ENCODE assay signal across 15 cellular contexts in genomic region chr6:113586413-113586812, GRCh38.
DNase-seq lines count a peak whose midpoint lies in the region; ATAC-seq and TF ChIP-seq lines count a peak whose summit lies in the region.
"Had no signal": no experiment of that assay in that cellular context is flagged by ENCODE, and none has a peak within 500 bp of the region (broad histone marks: within the 10 kb centered on the region; RNA-seq: fewer than 3 reads in every experiment).

No MANE protein-coding gene starts in this region.

- H3K36me3 Mint-ChIP-seq in endodermal cell (ENCODE audit: low read depth) = no peaks in the 10 kb centered on the region
- H3K36me3 Mint-ChIP-seq in neural progenitor cell = peaks cover 3% of the 10 kb centered on the region
- H3K36me3 Mint-ChIP-seq in effector memory CD8-positive, alpha-beta T cell (ENCODE audit: insufficient read depth) = no peaks in the 10 kb centered on the region
- H3K36me3 Mint-ChIP-seq: activated CD8-positive, alpha-beta memory T cell treated with anti-CD3 and anti-CD28 coated beads, Interleukin-2, amount 10 ng/mL, durations not matched to agents 7 days and 5 days; activated naive CD4-positive, alpha-beta T cell treated with anti-CD3 and anti-CD28 coated beads, Interleukin-2, amount 10 ng/mL, durations not matched to agents 7 days and 5 days had no signal

- 92% methylated on average over 1 of the region's 1 CpG; no CpG with 5 or more reads in 1 of the 2 experiments for WGBS in endodermal cell (ENCODE audit: insufficient coverage in 1 of 2, insufficient read length in 1 of 2), 2 experiments

- H3K4me2 ChIP-seq in PC-9 = no peak overlapping the region
- peak overlapping the region; percentile 86 for H3K4me2 ChIP-seq in neural progenitor cell

- H3K36me3 ChIP-seq in PC-9 (ENCODE audit: low read depth) = no peaks in the 10 kb centered on the region
- H3K36me3 ChIP-seq in endodermal cell (ENCODE audit: control insufficient read depth, insufficient read depth, low read length) = no peaks in the 10 kb centered on the region
- H3K36me3 ChIP-seq in neural progenitor cell = no peaks in the 10 kb centered on the region
- H3K36me3 ChIP-seq: esophagus squamous epithelium, vagina had no signal

- H3K9ac ChIP-seq in endodermal cell (ENCODE audit: extremely low read depth, low read length, poor library complexity, severe bottlenecking) (no peak overlapping the region), neural progenitor cell (no peak overlapping the region)

- no peaks in the 10 kb centered on the region for H3K79me2 ChIP-seq in PC-9 (ENCODE audit: low read depth)
- no peaks in the 10 kb centered on the region for H3K79me2 ChIP-seq in neural progenitor cell (ENCODE audit: low read depth)

- POLR2A ChIA-PET in PC-9 (lab: Charles Lee; ENCODE audit: unreplicated experiment) = interaction anchor here (0.6 kb wide), 1 partner anchor 28 kb away, joined by 3 read pairs; no protein-coding TSS in a partner anchor

- no peaks in the 10 kb centered on the region for H3K9me3 Mint-ChIP-seq in endodermal cell
- peaks cover 8% of the 10 kb centered on the region for H3K9me3 Mint-ChIP-seq in neural progenitor cell
- no peaks in the 10 kb centered on the region for H3K9me3 Mint-ChIP-seq in effector memory CD8-positive, alpha-beta T cell
- H3K9me3 Mint-ChIP-seq: activated naive CD4-positive, alpha-beta T cell treated with anti-CD3 and anti-CD28 coated beads, Interleukin-2, amount 10 ng/mL, durations not matched to agents 7 days and 5 days had no signal

- CTCF ChIA-PET in PC-9 (lab: Charles Lee) = no interaction called here

- H3K9me3 ChIP-seq in PC-9 (ENCODE audit: insufficient read depth, low read depth) (no peaks in the 10 kb centered on the region), endodermal cell (ENCODE audit: control insufficient read depth, low read length) (no peaks in the 10 kb centered on the region), neural progenitor cell (ENCODE audit: low read depth) (no peaks in the 10 kb centered on the region)
- H3K9me3 ChIP-seq: esophagus squamous epithelium, vagina had no signal

- H3K4me3 ChIP-seq in PC-9 (no peak overlapping the region), endodermal cell (ENCODE audit: low read length) (no peak overlapping the region), neural progenitor cell (peak overlapping the region; percentile 44)
- H3K4me3 ChIP-seq: esophagus squamous epithelium, vagina had no signal

- ATAC-seq in HG02852 (IDR thresholded peaks at IDR 0.05; ENCODE audit: unreplicated experiment) = no peak
- ATAC-seq in effector memory CD8-positive, alpha-beta T cell (replicated peaks) = no peak
- ATAC-seq: activated CD8-positive, alpha-beta memory T cell treated with anti-CD3 and anti-CD28 coated beads, Interleukin-2, amount 10 ng/mL, durations not matched to agents 7 days and 5 days had no signal

- H3K27me3 Mint-ChIP-seq in endodermal cell (ENCODE audit: insufficient read depth) = no peaks in the 10 kb centered on the region
- peaks cover 4% of the 10 kb centered on the region for H3K27me3 Mint-ChIP-seq in neural progenitor cell (ENCODE audit: insufficient read depth, low read depth)
- H3K27me3 Mint-ChIP-seq in effector memory CD8-positive, alpha-beta T cell = peaks cover 0 to 5% of the 10 kb centered on the region in 2 donors
- H3K27me3 Mint-ChIP-seq: activated naive CD4-positive, alpha-beta T cell treated with anti-CD3 and anti-CD28 coated beads, Interleukin-2, amount 10 ng/mL, durations not matched to agents 7 days and 5 days had no signal

- H4K20me1 ChIP-seq in PC-9 (ENCODE audit: insufficient read depth) (no peaks in the 10 kb centered on the region), neural progenitor cell (ENCODE audit: low read depth) (no peaks in the 10 kb centered on the region)

- H3K27me3 ChIP-seq in PC-9 (ENCODE audit: insufficient read depth, low read depth) (no peaks in the 10 kb centered on the region), endodermal cell (ENCODE audit: control insufficient read depth, insufficient read depth, low read length, poor library complexity, severe bottlenecking) (no peaks in the 10 kb centered on the region), neural progenitor cell (no peaks in the 10 kb centered on the region)
- H3K27me3 ChIP-seq: esophagus squamous epithelium, vagina had no signal

- H3F3A ChIP-seq in PC-9 (ENCODE audit: insufficient read depth, low read depth) = no peaks in the 10 kb centered on the region
- peaks cover 21% of the 10 kb centered on the region for H3F3A ChIP-seq in neural progenitor cell (ENCODE audit: low read depth)

- peaks cover 2% of the 10 kb centered on the region; the same call in 1 of the 2 replicates for H3K9me2 ChIP-seq in PC-9 (ENCODE audit: insufficient read depth)

- intact Hi-C loops in PC-9 (cut with micrococcal nuclease; ENCODE audit: unreplicated experiment) = no loop called here

- H2AFZ ChIP-seq in PC-9 (peak overlapping the region; percentile 13; the same call in 1 of the 2 replicates), neural progenitor cell (replicated peaks) (peak overlapping the region; percentile 68)

- TF ChIP-seq CTCF in PC-9 (conservative IDR thresholded peaks at IDR 0.05) = no peak
- no peak for TF ChIP-seq CTCF in endodermal cell (conservative IDR thresholded peaks at IDR 0.05)
- no peak for TF ChIP-seq CTCF in neural progenitor cell (IDR thresholded peaks at IDR 0.05)

- DNase-seq in GM04503 (ENCODE audit: low read depth) = peak; percentile 61
- DNase-seq in PC-9 = no peak
- DNase-seq in endodermal cell = no peak
- DNase-seq in neural progenitor cell (ENCODE audit: low spot score) = no peak
- no peak for DNase-seq in stimulated activated CD8-positive, alpha-beta memory T cell treated with anti-CD3 and anti-CD28 coated beads, Interleukin-4, amount 100 ng/mL, for 48 hours
- no peak for DNase-seq in effector memory CD8-positive, alpha-beta T cell
- no peak for DNase-seq in activated CD4-positive, alpha-beta T cell treated with anti-CD3 and anti-CD28 coated beads for 4 hours
- DNase-seq: activated CD8-positive, alpha-beta memory T cell treated with anti-CD3 and anti-CD28 coated beads, Interleukin-2, amount 10 ng/mL, durations not matched to agents 7 days and 5 days; activated naive CD4-positive, alpha-beta T cell treated with anti-CD3 and anti-CD28 coated beads, Interleukin-2, amount 10 ng/mL, durations not matched to agents 7 days and 5 days; C1 segment of cervical spinal cord; DND-41; esophagus squamous epithelium had no signal

- H3K4me1 Mint-ChIP-seq in endodermal cell (peaks cover 31% of the 10 kb centered on the region), neural progenitor cell (peaks cover 61% of the 10 kb centered on the region)
- H3K4me1 Mint-ChIP-seq in effector memory CD8-positive, alpha-beta T cell (ENCODE audit: low read depth in 2 of 2) = no peaks in the 10 kb centered on the region
- H3K4me1 Mint-ChIP-seq: activated CD8-positive, alpha-beta memory T cell treated with anti-CD3 and anti-CD28 coated beads, Interleukin-2, amount 10 ng/mL, durations not matched to agents 7 days and 5 days; activated naive CD4-positive, alpha-beta T cell treated with anti-CD3 and anti-CD28 coated beads, Interleukin-2, amount 10 ng/mL, durations not matched to agents 7 days and 5 days had no signal

- no peak overlapping the region for H3K4me3 Mint-ChIP-seq in endodermal cell
- H3K4me3 Mint-ChIP-seq in neural progenitor cell = peak overlapping the region; percentile 79
- no peak overlapping the region for H3K4me3 Mint-ChIP-seq in effector memory CD8-positive, alpha-beta T cell
- H3K4me3 Mint-ChIP-seq: activated CD8-positive, alpha-beta memory T cell treated with anti-CD3 and anti-CD28 coated beads, Interleukin-2, amount 10 ng/mL, durations not matched to agents 7 days and 5 days; activated naive CD4-positive, alpha-beta T cell treated with anti-CD3 and anti-CD28 coated beads, Interleukin-2, amount 10 ng/mL, durations not matched to agents 7 days and 5 days had no signal

- H3K4me1 ChIP-seq in PC-9 (replicated peaks; ENCODE audit: insufficient read depth) (peaks cover 11% of the 10 kb centered on the region; the same call in 1 of the 2 replicates), endodermal cell (ENCODE audit: control insufficient read depth, insufficient read depth, low read length) (peaks cover 2% of the 10 kb centered on the region), neural progenitor cell (peaks cover 48% of the 10 kb centered on the region)

- H3K27ac Mint-ChIP-seq in endodermal cell = no peak overlapping the region
- peak overlapping the region; percentile 99 for H3K27ac Mint-ChIP-seq in neural progenitor cell
- no peak overlapping the region for H3K27ac Mint-ChIP-seq in effector memory CD8-positive, alpha-beta T cell
- H3K27ac Mint-ChIP-seq: activated CD8-positive, alpha-beta memory T cell treated with anti-CD3 and anti-CD28 coated beads, Interleukin-2, amount 10 ng/mL, durations not matched to agents 7 days and 5 days; activated naive CD4-positive, alpha-beta T cell treated with anti-CD3 and anti-CD28 coated beads, Interleukin-2, amount 10 ng/mL, durations not matched to agents 7 days and 5 days had no signal

- H3K27ac ChIP-seq in PC-9 = no peak overlapping the region
- H3K27ac ChIP-seq in endodermal cell (ENCODE audit: low read depth, low read length) = peak overlapping the region; percentile 98
- peak overlapping the region; percentile 77 for H3K27ac ChIP-seq in neural progenitor cell
- H3K27ac ChIP-seq: esophagus squamous epithelium, SK-N-MC, vagina had no signal

- no TSS peak for BruUV-seq in PC-9 (replicated peaks; lab: Mats Ljungman, UMichigan)
